In the genomic region with DNA sequence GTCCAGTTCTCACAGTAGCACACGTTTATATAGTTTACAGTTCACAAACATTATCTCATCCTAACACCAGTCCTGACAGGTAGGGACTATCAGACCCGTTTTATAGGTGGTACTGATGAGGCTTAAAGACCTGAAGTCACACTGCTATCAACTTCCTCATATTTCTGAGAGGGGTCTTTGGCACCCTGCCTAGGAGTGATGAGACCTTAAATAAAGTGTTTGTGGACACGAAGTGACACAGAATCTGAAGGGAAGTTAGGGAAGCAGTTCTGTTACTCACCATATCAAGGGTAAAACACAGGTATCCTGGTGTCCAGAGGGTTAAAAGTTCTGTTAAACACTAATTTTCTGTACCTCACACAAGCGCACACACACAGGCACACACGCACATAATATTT, we compare ENCODE assay signal across 11 cellular contexts. TPM values are rescaled to one million over a fixed set of nuclear protein-coding genes. Genes with fewer than 3 reads are reported as not detected.
DNase-seq lines count a peak whose midpoint lies in the region; ATAC-seq, FAIRE-seq and TF ChIP-seq lines count a peak whose summit lies in the region.
"Had no signal": no experiment of that assay in that cellular context is flagged by ENCODE, and none has a peak within 500 bp of the region (broad histone marks: within the 10 kb centered on the region; RNA-seq: fewer than 3 reads in every experiment).

No MANE protein-coding gene starts in this region.

- H3K9me3 ChIP-seq in adipocyte (ENCODE audit: control insufficient read depth, low read length) = no peaks in the 10 kb centered on the region
- H3K9me3 ChIP-seq in kidney (ENCODE audit: control insufficient read depth in 1 of 2, low read length in 2 of 2) = no peaks in the 10 kb centered on the region

- no peak for DNase-seq in T-helper 1 cell
- no peak for DNase-seq in adipocyte (ENCODE audit: low read depth)
- DNase-seq in kidney = no peak
- DNase-seq in stimulated activated naive CD8-positive, alpha-beta T cell treated with anti-CD3 and anti-CD28 coated beads, Interleukin-15, amount 100 ng/mL, for 72 hours = no peak
- no peak for DNase-seq in NCI-H128 (lab: John Stamatoyannopoulos, UW; ENCODE audit: unreplicated experiment)
- DNase-seq in kidney glomerular epithelial cell (lab: John Stamatoyannopoulos, UW) = no peak
- no peak for DNase-seq in stimulated activated CD4-positive, alpha-beta T cell treated with anti-CD3 and anti-CD28 coated beads, Interleukin-2, amount 100 ng/mL, for 24 hours
- DNase-seq: 8988T, NCI-H524 treated with DMSO at 0.1 percent for 48 hours had no signal

- H3K36me3 ChIP-seq in adipocyte (ENCODE audit: control insufficient read depth, insufficient read depth, low read length, severe bottlenecking) = no peaks in the 10 kb centered on the region
- H3K36me3 ChIP-seq in kidney (ENCODE audit: control insufficient read depth in 1 of 2, insufficient read depth in 2 of 2, low read length in 2 of 2) = no peaks in the 10 kb centered on the region

- H3K9ac ChIP-seq in adipocyte (ENCODE audit: low read length) = peak overlapping the region; percentile 10
- peak overlapping the region; percentile 39 to 47 for H3K9ac ChIP-seq in kidney (ENCODE audit: low read length in 2 of 2)

- no peak for TF ChIP-seq CTCF in kidney (IDR thresholded peaks at IDR 0.05; ENCODE audit: borderline replicate concordance, extremely low read depth, insufficient read depth)

- H3K27ac ChIP-seq in kidney (ENCODE audit: low read depth in 2 of 2, low read length in 2 of 2) = peak overlapping the region; percentile 90 to 91

- H3K4me3 ChIP-seq in adipocyte (ENCODE audit: low read length) = peak overlapping the region; percentile 68
- H3K4me3 ChIP-seq in kidney (ENCODE audit: low read length in 2 of 2) = peak overlapping the region; percentile 38 to 42

- no peak for ATAC-seq in stimulated activated naive CD8-positive, alpha-beta T cell treated with anti-CD3 and anti-CD28 coated beads, Interleukin-15, amount 100 ng/mL, for 72 hours

- peaks cover 33% of the 10 kb centered on the region for H3K4me1 Mint-ChIP-seq in T-helper 1 cell treated with Interleukin-12 subunit alpha and Interleukin-12 subunit beta and Interleukin-4 antibody, amounts not matched to agents 30 μg/mL and 1 μg/mL, for 36 hours (ENCODE audit: low read depth)
- H3K4me1 Mint-ChIP-seq in stimulated activated naive CD8-positive, alpha-beta T cell treated with anti-CD3 and anti-CD28 coated beads, Interleukin-15, amount 100 ng/mL, for 72 hours = peaks cover 45% of the 10 kb centered on the region

- H3K27me3 ChIP-seq in adipocyte (replicated peaks; ENCODE audit: control insufficient read depth, insufficient read depth, low read length) = peaks cover 15% of the 10 kb centered on the region

- FAIRE-seq in kidney (lab: Jason Lieb, UNC) = no peak

- H3K27ac Mint-ChIP-seq in T-helper 1 cell treated with Interleukin-12 subunit alpha and Interleukin-12 subunit beta and Interleukin-4 antibody, amounts not matched to agents 30 μg/mL and 1 μg/mL, for 36 hours = peak overlapping the region; percentile 22
- H3K27ac Mint-ChIP-seq in stimulated activated naive CD8-positive, alpha-beta T cell treated with anti-CD3 and anti-CD28 coated beads, Interleukin-15, amount 100 ng/mL, for 72 hours = no peak overlapping the region

- no peaks in the 10 kb centered on the region for H3K4me1 ChIP-seq in adipocyte (ENCODE audit: control insufficient read depth, insufficient read depth, low read length)
- H3K4me1 ChIP-seq in kidney (ENCODE audit: control insufficient read depth in 1 of 2, insufficient read depth in 1 of 2, low read depth in 1 of 2, low read length in 2 of 2) = peaks cover 0 to 6% of the 10 kb centered on the region in 2 donors

- H3K27me3 Mint-ChIP-seq in T-helper 1 cell treated with Interleukin-12 subunit alpha and Interleukin-12 subunit beta and Interleukin-4 antibody, amounts not matched to agents 30 μg/mL and 1 μg/mL, for 36 hours (ENCODE audit: low read depth) = peaks cover 73% of the 10 kb centered on the region
- peaks cover 71% of the 10 kb centered on the region for H3K27me3 Mint-ChIP-seq in stimulated activated naive CD8-positive, alpha-beta T cell treated with anti-CD3 and anti-CD28 coated beads, Interleukin-15, amount 100 ng/mL, for 72 hours

- peaks cover 10% of the 10 kb centered on the region for H3K36me3 Mint-ChIP-seq in T-helper 1 cell treated with Interleukin-12 subunit alpha and Interleukin-12 subunit beta and Interleukin-4 antibody, amounts not matched to agents 30 μg/mL and 1 μg/mL, for 36 hours (ENCODE audit: low read depth)

- peak overlapping the region; percentile 55 for H3K4me3 Mint-ChIP-seq in T-helper 1 cell treated with Interleukin-12 subunit alpha and Interleukin-12 subunit beta and Interleukin-4 antibody, amounts not matched to agents 30 μg/mL and 1 μg/mL, for 36 hours
- H3K4me3 Mint-ChIP-seq in stimulated activated naive CD8-positive, alpha-beta T cell treated with anti-CD3 and anti-CD28 coated beads, Interleukin-15, amount 100 ng/mL, for 72 hours = peak overlapping the region; percentile 57 to 76

- H3K9me3 Mint-ChIP-seq in T-helper 1 cell treated with Interleukin-12 subunit alpha and Interleukin-12 subunit beta and Interleukin-4 antibody, amounts not matched to agents 30 μg/mL and 1 μg/mL, for 36 hours = no peaks in the 10 kb centered on the region
- H3K9me3 Mint-ChIP-seq in stimulated activated naive CD8-positive, alpha-beta T cell treated with anti-CD3 and anti-CD28 coated beads, Interleukin-15, amount 100 ng/mL, for 72 hours = no peaks in the 10 kb centered on the region

- intact Hi-C loops in kidney (cut with DNase I) = no loop called here

RNA-seq across cellular contexts. Expression of a gene that starts 0.6 kb away (rescaled TPM):
- total RNA-seq in kidney = 502 TPM
- polyA plus RNA-seq in kidney (ENCODE audit: insufficient read depth, low read depth, low replicate concordance) = 127 TPM
- total RNA-seq: HT1080 had no signal

RNA-seq across cellular contexts. Expression of a gene that starts 31.1 kb away (rescaled TPM):
- 42.6 TPM for total RNA-seq in kidney
- polyA plus RNA-seq in kidney (ENCODE audit: insufficient read depth, low read depth, low replicate concordance) = 24.8 TPM
